Comparison of ENCODE assay signal across 22 cellular contexts in genomic region chr1:159970932-159971342, GRCh38. TPM values are rescaled to one million over a fixed set of nuclear protein-coding genes. Genes with fewer than 3 reads are reported as not detected.
DNase-seq lines count a peak whose midpoint lies in the region; ATAC-seq and TF ChIP-seq lines count a peak whose summit lies in the region.
"Had no signal": no experiment of that assay in that cellular context is flagged by ENCODE, and none has a peak within 500 bp of the region (broad histone marks: within the 10 kb centered on the region; RNA-seq: fewer than 3 reads in every experiment).

No MANE protein-coding gene starts in this region.

- H3K4me3 ChIP-seq in Caco-2 (ENCODE audit: low read depth, low read length) (no peak overlapping the region), upper lobe of right lung (no peak overlapping the region)
- H3K4me3 ChIP-seq: heart left ventricle had no signal

- H3K27ac ChIP-seq in upper lobe of right lung, result no peak overlapping the region
- H3K27ac ChIP-seq: heart left ventricle, KMS-11 had no signal

- intact Hi-C loops in Caco-2 (cut with micrococcal nuclease; ENCODE audit: unreplicated experiment) (loop anchor here (1.0 kb wide), 5 partner anchors 12 to 35 kb away; partner anchors contain the start of gene IGSF9), upper lobe of right lung (cut with DNase I) (no loop called here)

- BruUV-seq in Caco-2 (replicated peaks; lab: Mats Ljungman, UMichigan), result no TSS peak

- CTCF ChIA-PET in Caco-2 (lab: Charles Lee), result interaction anchor here (1.1 to 2.3 kb wide), 5 partner anchors 21 to 37 kb away, joined by 3 to 10 read pairs (median 6); partner anchors contain the start of gene IGSF9

- no peaks in the 10 kb centered on the region for H3K27me3 ChIP-seq in Caco-2 (replicated peaks; ENCODE audit: control insufficient read depth, insufficient read depth, low read length)
- peaks cover 4% of the 10 kb centered on the region for H3K27me3 ChIP-seq in upper lobe of right lung

- H3K4me3 Mint-ChIP-seq in Caco-2 (ENCODE audit: unreplicated experiment), result peak overlapping the region; percentile 12
- no peak overlapping the region for H3K4me3 Mint-ChIP-seq in neural crest cell
- H3K4me3 Mint-ChIP-seq: activated CD8-positive, alpha-beta T cell treated with anti-CD3 and anti-CD28 coated beads, Interleukin-2, amount 10 ng/mL, durations not matched to agents 7 days and 5 days; activated naive CD4-positive, alpha-beta T cell treated with anti-CD3 and anti-CD28 coated beads, Interleukin-2, amount 50 U/mL, for 24 hours; CD8-positive, alpha-beta memory T cell; naive thymus-derived CD4-positive, alpha-beta T cell; WTC11 had no signal

- peak; percentile 92 to 95 for DNase-seq in Caco-2
- peak; percentile 65 for DNase-seq in HT-29 (ENCODE audit: low spot score)
- DNase-seq in foreskin melanocyte, result peak; percentile 21
- DNase-seq in neural crest cell (ENCODE audit: low read depth, low spot score), result no peak
- no peak for DNase-seq in upper lobe of right lung
- no peak for DNase-seq in nucleus accumbens (lab: John Stamatoyannopoulos, UW)
- DNase-seq: activated CD8-positive, alpha-beta T cell treated with anti-CD3 and anti-CD28 coated beads, Interleukin-2, amount 10 ng/mL, durations not matched to agents 7 days and 5 days; activated T-cell treated with anti-CD3 and anti-CD28 coated beads, Interleukin-2, amount 50 U/mL, for 48 hours; CD8-positive, alpha-beta memory T cell; heart left ventricle; naive thymus-derived CD4-positive, alpha-beta T cell; NCI-H2029 treated with DMSO at 0.1 percent for 48 hours; SHP77 treated with DMSO at 0.1 percent for 48 hours; stimulated activated CD4-positive, alpha-beta T cell treated with anti-CD3 and anti-CD28 coated beads, Interleukin-4, amount 100 ng/mL, for 4 hours had no signal

- TF ChIP-seq CTCF in Caco-2 (IDR thresholded peaks at IDR 0.05; ENCODE audit: insufficient read depth in 1 of 2, low read depth in 1 of 2, low read length in 1 of 2, severe bottlenecking in 1 of 2, unreplicated experiment in 1 of 2) (peak; percentile 9 to 29), neural crest cell (conservative IDR thresholded peaks at IDR 0.05) (no peak), upper lobe of right lung (IDR thresholded peaks at IDR 0.05) (no peak)

- no peaks in the 10 kb centered on the region; the same call in none of the 2 replicates for H3K9me3 ChIP-seq in Caco-2
- H3K9me3 ChIP-seq in upper lobe of right lung, result no peaks in the 10 kb centered on the region
- H3K9me3 ChIP-seq: heart left ventricle had no signal

- peak overlapping the region; percentile 83 for H3K27ac Mint-ChIP-seq in Caco-2 (ENCODE audit: unreplicated experiment)
- peak overlapping the region; percentile 13 for H3K27ac Mint-ChIP-seq in neural crest cell (ENCODE audit: unreplicated experiment)
- H3K27ac Mint-ChIP-seq: activated CD8-positive, alpha-beta T cell treated with anti-CD3 and anti-CD28 coated beads, Interleukin-2, amount 10 ng/mL, durations not matched to agents 7 days and 5 days; activated naive CD4-positive, alpha-beta T cell treated with anti-CD3 and anti-CD28 coated beads, Interleukin-2, amount 50 U/mL, for 24 hours; CD8-positive, alpha-beta memory T cell; naive thymus-derived CD4-positive, alpha-beta T cell; WTC11 had no signal

- H3K27me3 Mint-ChIP-seq in Caco-2 (ENCODE audit: insufficient read depth, unreplicated experiment) (no peaks in the 10 kb centered on the region), neural crest cell (ENCODE audit: low read depth) (peaks cover 9% of the 10 kb centered on the region)

- H3K36me3 ChIP-seq in Caco-2 (ENCODE audit: control insufficient read depth, insufficient read depth, low read length) (no peaks in the 10 kb centered on the region), upper lobe of right lung (no peaks in the 10 kb centered on the region)
- H3K36me3 ChIP-seq: heart left ventricle had no signal

- H3K9me3 Mint-ChIP-seq in Caco-2 (ENCODE audit: unreplicated experiment) (peaks cover 14% of the 10 kb centered on the region), neural crest cell (no peaks in the 10 kb centered on the region)
- H3K9me3 Mint-ChIP-seq: activated naive CD4-positive, alpha-beta T cell treated with anti-CD3 and anti-CD28 coated beads, Interleukin-2, amount 50 U/mL, for 24 hours; naive thymus-derived CD4-positive, alpha-beta T cell; WTC11 had no signal

- H3K4me1 ChIP-seq in Caco-2 (peaks cover 44% of the 10 kb centered on the region), upper lobe of right lung (no peaks in the 10 kb centered on the region)

- ATAC-seq in upper lobe of right lung (no peak), GM18873 (IDR thresholded peaks at IDR 0.05; ENCODE audit: low FRiP score, unreplicated experiment) (no peak)
- ATAC-seq: activated CD8-positive, alpha-beta T cell treated with anti-CD3 and anti-CD28 coated beads, Interleukin-2, amount 10 ng/mL, durations not matched to agents 7 days and 5 days; naive thymus-derived CD4-positive, alpha-beta T cell; WTC11 had no signal

- H3K36me3 Mint-ChIP-seq in Caco-2 (ENCODE audit: insufficient read depth, unreplicated experiment) (no peaks in the 10 kb centered on the region), neural crest cell (ENCODE audit: low read depth) (no peaks in the 10 kb centered on the region)
- H3K36me3 Mint-ChIP-seq: activated naive CD4-positive, alpha-beta T cell treated with anti-CD3 and anti-CD28 coated beads, Interleukin-2, amount 50 U/mL, for 24 hours; CD8-positive, alpha-beta memory T cell; naive thymus-derived CD4-positive, alpha-beta T cell; WTC11 had no signal

- H3K4me1 Mint-ChIP-seq in Caco-2 (ENCODE audit: low read depth, unreplicated experiment), result peaks cover 20% of the 10 kb centered on the region
- H3K4me1 Mint-ChIP-seq in neural crest cell, result peaks cover 21% of the 10 kb centered on the region
- H3K4me1 Mint-ChIP-seq: activated naive CD4-positive, alpha-beta T cell treated with anti-CD3 and anti-CD28 coated beads, Interleukin-2, amount 50 U/mL, for 24 hours; CD8-positive, alpha-beta memory T cell; WTC11 had no signal

- POLR2A ChIA-PET in Caco-2 (lab: Charles Lee), result no interaction called here

RNA-seq across cellular contexts. Expression of gene SLAMF9, which starts 16.9 kb away (rescaled TPM):
- total RNA-seq in Caco-2 (2022), result 0.36 TPM in 1 of 2 replicates, not detected in the other
- total RNA-seq in HT-29 (2014; rRNA removed; shearing (Covaris generic)), result not detected in 2 replicates
- not detected in 2 replicates for total RNA-seq in neural crest cell
- total RNA-seq in upper lobe of right lung, result not detected
- total RNA-seq: activated CD8-positive, alpha-beta T cell treated with anti-CD3 and anti-CD28 coated beads, Interleukin-2, amount 10 ng/mL, durations not matched to agents 7 days and 5 days; CD8-positive, alpha-beta memory T cell; chondrocyte; Daoy; naive thymus-derived CD4-positive, alpha-beta T cell; OCI-LY7; T-helper 1 cell treated with Interleukin-12 subunit alpha and Interleukin-12 subunit beta and Interleukin-4 antibody, amounts not matched to agents 30 ng/mL and 1 ng/mL, for 36 hours; WTC11 had no signal

RNA-seq across cellular contexts. Expression of gene IGSF9, which starts 25.5 kb away (rescaled TPM):
- 19.6 and 21.2 TPM in 2 replicates for total RNA-seq in Caco-2 (2022)
- total RNA-seq in HT-29 (2014; rRNA removed; shearing (Covaris generic)), result 5.9 and 6.5 TPM in 2 replicates
- total RNA-seq in neural crest cell, result 23.9 and 24.5 TPM in 2 replicates
- 2.2 TPM for total RNA-seq in upper lobe of right lung
- total RNA-seq: activated CD8-positive, alpha-beta T cell treated with anti-CD3 and anti-CD28 coated beads, Interleukin-2, amount 10 ng/mL, durations not matched to agents 7 days and 5 days; chondrocyte; OCI-LY7; T-helper 1 cell treated with Interleukin-12 subunit alpha and Interleukin-12 subunit beta and Interleukin-4 antibody, amounts not matched to agents 30 ng/mL and 1 ng/mL, for 36 hours had no signal

RNA-seq across cellular contexts. Expression of gene TAGLN2, which starts 45.6 kb away (rescaled TPM):
- total RNA-seq in Caco-2 (2022) (518 and 531 TPM in 2 replicates), neural crest cell (20.1 and 20.9 TPM in 2 replicates), upper lobe of right lung (435 TPM)
- total RNA-seq in HT-29 (2014; rRNA removed; shearing (Covaris generic)), result 778 and 828 TPM in 2 replicates

Comparison
In these comparisons a context has a peak if more than half of its experiments do, and no peak if none do; other contexts are left out.
1. DNase-seq: peak in Caco-2 (2 of 2), HT-29 (single experiment) and foreskin melanocyte (single experiment); none in neural crest cell (single experiment), upper lobe of right lung (single experiment) and nucleus accumbens (0 of 56).
2. CTCF ChIP-seq: peak in Caco-2 (2 of 2); none in neural crest cell (single experiment) and upper lobe of right lung (single experiment).
3. RNA of gene TAGLN2, which starts 45.6 kb away (total RNA-seq): 778 to 828 TPM in HT-29, 518 to 531 TPM in Caco-2 and 435 TPM in upper lobe of right lung (single experiment); 20.1 to 20.9 TPM in neural crest cell; every median in the first group is over 10 times any median in the second.